In the genomic region with DNA sequence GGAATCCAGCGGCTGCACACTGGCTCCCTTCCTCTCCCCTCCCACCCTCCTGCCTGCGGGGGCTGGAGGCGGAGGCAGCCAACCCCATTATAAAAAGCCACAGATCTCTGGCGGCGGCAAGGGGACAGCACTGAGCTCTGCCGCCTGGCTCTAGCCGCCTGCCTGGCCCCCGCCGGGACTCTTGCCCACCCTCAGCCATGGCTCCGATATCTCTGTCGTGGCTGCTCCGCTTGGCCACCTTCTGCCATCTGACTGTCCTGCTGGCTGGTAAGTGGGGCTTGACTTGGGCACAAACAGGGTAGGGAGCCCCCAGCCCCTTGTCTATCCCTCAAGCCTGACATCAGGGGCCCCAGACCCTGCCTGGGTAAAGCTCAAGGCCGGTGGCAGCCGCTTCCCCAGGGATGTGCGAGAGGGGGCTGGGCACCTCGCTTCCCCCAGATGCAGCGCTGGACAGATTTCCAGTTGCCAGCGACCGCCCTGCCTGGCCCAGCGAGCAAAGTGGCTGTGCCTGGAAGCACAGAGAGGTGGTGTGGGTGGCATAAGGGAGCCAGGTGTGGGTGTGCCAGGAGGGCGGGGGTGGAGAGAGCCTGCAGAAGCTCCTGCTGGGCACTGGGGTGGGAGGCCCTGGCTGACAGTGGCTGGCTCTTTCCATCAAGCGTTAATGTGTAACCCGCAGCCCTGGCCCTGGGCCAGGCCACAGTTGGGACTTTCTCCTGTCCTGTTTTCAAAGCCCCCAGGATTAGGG, we compare ENCODE assay signal across 8 cellular contexts. TPM values are rescaled to one million over a fixed set of nuclear protein-coding genes. Genes with fewer than 3 reads are reported as not detected.
DNase-seq lines count a peak whose midpoint lies in the region; ATAC-seq and FAIRE-seq lines count a peak whose summit lies in the region.

A gene (plus strand): TSS at position 119 of the 745 bp plus-strand sequence. CDS start 79 bp downstream, at position 198.

- peak; percentile 68 for FAIRE-seq in GM18507 (lab: Jason Lieb, UNC)

- no peak for ATAC-seq in HG02852 (IDR thresholded peaks at IDR 0.05; ENCODE audit: unreplicated experiment)

- DNase-seq in GM18507 (ENCODE audit: extremely low spot score, insufficient read length, low read depth) (no peak), anterior cingulate cortex (lab: John Stamatoyannopoulos, UW) (peak in 56 of 58 donors; percentile 32 to 93 (median 75)), hippocampal formation (lab: John Stamatoyannopoulos, UW) (peak; percentile 64 to 74), renal cortical epithelial cell (ENCODE audit: low read depth) (no peak), cortex of kidney (lab: John Stamatoyannopoulos, UW) (no peak), cerebellar nuclear complex (lab: John Stamatoyannopoulos, UW) (no peak)
- DNase-seq in activated CD8-positive, alpha-beta memory T cell treated with anti-CD3 and anti-CD28 coated beads for 24 hours = no peak

RNA-seq across cellular contexts. Expression of the gene that starts here (rescaled TPM):
- 10.1 and 12.5 TPM in 2 replicates for total RNA-seq in renal cortical epithelial cell

Comparison
In these comparisons a context has a peak if more than half of its experiments do, and no peak if none do; other contexts are left out.
1. DNase-seq: peak in anterior cingulate cortex (56 of 58) and hippocampal formation (2 of 2); none in GM18507 (single experiment), renal cortical epithelial cell (single experiment), cortex of kidney (single experiment), cerebellar nuclear complex (0 of 2) and activated CD8-positive, alpha-beta memory T cell treated with anti-CD3 and anti-CD28 coated beads for 24 hours (single experiment).